In genomic region chr1:119621714-119622113, GRCh38 we compare ENCODE assay signal across 22 cellular contexts. TPM values are rescaled to one million over a fixed set of nuclear protein-coding genes. Genes with fewer than 3 reads are reported as not detected.
DNase-seq lines count a peak whose midpoint lies in the region; ATAC-seq and TF ChIP-seq lines count a peak whose summit lies in the region.
"Had no signal": no experiment of that assay in that cellular context is flagged by ENCODE, and none has a peak within 500 bp of the region (broad histone marks: within the 10 kb centered on the region; RNA-seq: fewer than 3 reads in every experiment).

No MANE protein-coding gene starts in this region.

- H3K4me3 Mint-ChIP-seq in MCF 10A (ENCODE audit: unreplicated experiment) = no peak overlapping the region
- H3K4me3 Mint-ChIP-seq in nephron = no peak overlapping the region
- H3K4me3 Mint-ChIP-seq: CD4-positive, alpha-beta memory T cell; H9 had no signal

- no peaks in the 10 kb centered on the region for H3K4me1 ChIP-seq in breast epithelium
- H3K4me1 ChIP-seq: BE2C had no signal

- ATAC-seq in left colon = peak; percentile 91
- ATAC-seq: GM12878, HCT116 had no signal

- TF ChIP-seq CTCF in MCF 10A (IDR thresholded peaks at IDR 0.05; ENCODE audit: unreplicated experiment) (no peak), breast epithelium (IDR thresholded peaks at IDR 0.05) (no peak), nephron (IDR thresholded peaks at IDR 0.05; ENCODE audit: unreplicated experiment in 3 of 3) (no peak)

- DNase-seq in MCF 10A (ENCODE audit: unreplicated experiment) (no peak), breast epithelium (ENCODE audit: low spot score in 2 of 2) (no peak), left colon (peak in 1 of 2 donors; percentile 40), GF-D8 (lab: John Stamatoyannopoulos, UW) (no peak), C1 segment of cervical spinal cord (lab: John Stamatoyannopoulos, UW) (no peak), NCI-H2107 (lab: John Stamatoyannopoulos, UW) (no peak), NCI-H69 (lab: John Stamatoyannopoulos, UW) (no peak)
- DNase-seq: ACHN; AML-193; BE2C; Calu3; CD4-positive, alpha-beta memory T cell; COR-L47; DMS153; DND-41; GM23248; H9 had no signal

- no peak overlapping the region for H3K4me3 ChIP-seq in breast epithelium
- H3K4me3 ChIP-seq: BLaER1 treated with 17β-estradiol and CSF1 and Interleukin-3, amounts not matched to agents 10 nM and 100 nM; GM12878; GM23248 had no signal

- H3K36me3 ChIP-seq in breast epithelium = no peaks in the 10 kb centered on the region

- POLR2A ChIA-PET in MCF 10A (lab: Yijun Ruan, JAX) = interaction anchor here (0.6 to 1.5 kb wide), 2 partner anchors 22 to 27 kb away, joined by 3 to 4 read pairs; partner anchors contain the start of gene ZNF697

- H3K9me3 Mint-ChIP-seq in MCF 10A (ENCODE audit: unreplicated experiment) (no peaks in the 10 kb centered on the region), nephron (no peaks in the 10 kb centered on the region)
- H3K9me3 Mint-ChIP-seq: H9 had no signal

- peaks cover 3% of the 10 kb centered on the region for H3K4me1 Mint-ChIP-seq in MCF 10A (ENCODE audit: insufficient read depth, unreplicated experiment)
- H3K4me1 Mint-ChIP-seq in nephron = peaks cover 65% of the 10 kb centered on the region
- H3K4me1 Mint-ChIP-seq: CD4-positive, alpha-beta memory T cell had no signal

- BruUV-seq in MCF 10A (replicated peaks; lab: Mats Ljungman, UMichigan) = TSS peak; percentile 2

- H3K27me3 ChIP-seq in breast epithelium = no peaks in the 10 kb centered on the region
- H3K27me3 ChIP-seq: BE2C; BLaER1 treated with 17β-estradiol and CSF1 and Interleukin-3, amounts not matched to agents 10 nM and 100 nM had no signal

- intact Hi-C loops in MCF 10A (cut with micrococcal nuclease) (no loop called here), breast epithelium (cut with DNase I; ENCODE audit: low total_unique reads) (no loop called here), left colon (cut with DNase I, micrococcal nuclease) (no loop called here)

- no peak for TF ChIP-seq POLR2A in breast epithelium (IDR thresholded peaks at IDR 0.05)

- H3K36me3 Mint-ChIP-seq in MCF 10A (ENCODE audit: insufficient read depth, unreplicated experiment) (peaks cover 11% of the 10 kb centered on the region), nephron (ENCODE audit: low read depth) (peaks cover 68% of the 10 kb centered on the region)
- H3K36me3 Mint-ChIP-seq: CD4-positive, alpha-beta memory T cell had no signal

- CTCF ChIA-PET in MCF 10A (lab: Yijun Ruan, JAX) = interaction anchor here (1.2 to 18.5 kb wide), 3 partner anchors 7 to 55 kb away, joined by 3 to 260 read pairs (median 24); no protein-coding TSS in a partner anchor

- no peak overlapping the region for H3K27ac Mint-ChIP-seq in MCF 10A (ENCODE audit: low read depth, unreplicated experiment)
- peak overlapping the region; percentile 32 to 92 (median 56) for H3K27ac Mint-ChIP-seq in nephron

- no peaks in the 10 kb centered on the region for H3K27me3 Mint-ChIP-seq in MCF 10A (ENCODE audit: insufficient read depth, unreplicated experiment)
- no peaks in the 10 kb centered on the region for H3K27me3 Mint-ChIP-seq in nephron (ENCODE audit: low read depth)

- H3K27ac ChIP-seq in breast epithelium = no peak overlapping the region
- H3K27ac ChIP-seq: 22Rv1; BLaER1 treated with 17β-estradiol and CSF1 and Interleukin-3, amounts not matched to agents 10 nM and 100 nM; GM23248 had no signal

- no peaks in the 10 kb centered on the region for H3K9me3 ChIP-seq in breast epithelium
- H3K9me3 ChIP-seq: BE2C had no signal

RNA-seq across cellular contexts. Expression of gene ZNF697, which starts 26.4 kb away (rescaled TPM):
- total RNA-seq in MCF 10A (2022) = 12.2 and 13.2 TPM in 2 replicates
- 1 to 10 TPM; 4.2 to 9.5 (median 7.0) TPM for total RNA-seq in breast epithelium
- total RNA-seq in left colon = 1 to 10 TPM; 2.0 to 3.1 TPM
